ENCODE assay signal across 9 cellular contexts in genomic region chr15:70142322-70143191, GRCh38. TPM values are rescaled to one million over a fixed set of nuclear protein-coding genes. Genes with fewer than 3 reads are reported as not detected.
DNase-seq lines count a peak whose midpoint lies in the region; ATAC-seq and TF ChIP-seq lines count a peak whose summit lies in the region.
"Had no signal": no experiment of that assay in that cellular context is flagged by ENCODE, and none has a peak within 500 bp of the region (broad histone marks: within the 10 kb centered on the region; RNA-seq: fewer than 3 reads in every experiment).

No MANE protein-coding gene starts in this region.

- no peaks in the 10 kb centered on the region for H3K79me2 ChIP-seq in smooth muscle cell (ENCODE audit: low read depth)

- H3F3A ChIP-seq in smooth muscle cell (ENCODE audit: low read depth): no peaks in the 10 kb centered on the region

- no peaks in the 10 kb centered on the region for H3K27me3 ChIP-seq in smooth muscle cell (ENCODE audit: low read depth)

- ATAC-seq in HG02852 (IDR thresholded peaks at IDR 0.05; ENCODE audit: unreplicated experiment) (no peak), GM19023 (IDR thresholded peaks at IDR 0.05; ENCODE audit: unreplicated experiment) (no peak), HG03439 (IDR thresholded peaks at IDR 0.05; ENCODE audit: unreplicated experiment) (no peak)

- H3K4me3 ChIP-seq in GM12865 (ENCODE audit: low read depth, low read length) (no peak overlapping the region), fibroblast of mammary gland (ENCODE audit: control insufficient read depth, low read depth, low read length) (no peak overlapping the region), smooth muscle cell (no peak overlapping the region)
- H3K4me3 ChIP-seq: psoas muscle had no signal

- no peak overlapping the region for H3K9ac ChIP-seq in smooth muscle cell (ENCODE audit: low read depth)

- TF ChIP-seq CTCF in GM12865 (IDR thresholded peaks at IDR 0.05; ENCODE audit: insufficient read depth, low read depth, low read length, missing control alignments) (no peak), fibroblast of mammary gland (conservative IDR thresholded peaks at IDR 0.05; ENCODE audit: control insufficient read depth, insufficient read depth, low read depth, low read length) (no peak), smooth muscle cell (IDR thresholded peaks at IDR 0.05; ENCODE audit: borderline replicate concordance, insufficient read depth, poor library complexity, severe bottlenecking) (no peak)

- no peaks in the 10 kb centered on the region for H3K9me3 ChIP-seq in smooth muscle cell (replicated peaks; ENCODE audit: low read depth)
- H3K9me3 ChIP-seq: psoas muscle had no signal

- DNase-seq in GM12865 (ENCODE audit: low read depth) (peak; percentile 20), SKM-1 (lab: John Stamatoyannopoulos, UW; ENCODE audit: unreplicated experiment) (peak; percentile 69), fibroblast of mammary gland (ENCODE audit: low read depth) (peak; percentile 86), smooth muscle cell (lab: John Stamatoyannopoulos, UW; ENCODE audit: unreplicated experiment) (no peak), NCI-H510A treated with DMSO at 0.1 percent for 48 hours (lab: John Stamatoyannopoulos, UW) (no peak)

- WGBS in smooth muscle cell (ENCODE audit: low lambda C conversion rate): 26% methylated on average over 24 of the region's 24 CpGs

- no peaks in the 10 kb centered on the region for H4K20me1 ChIP-seq in smooth muscle cell (ENCODE audit: low read depth)

- H3K4me2 ChIP-seq in smooth muscle cell: peak overlapping the region; percentile 72

- H2AFZ ChIP-seq in smooth muscle cell (ENCODE audit: low read depth): no peak overlapping the region

- H3K36me3 ChIP-seq in smooth muscle cell (ENCODE audit: low read depth): no peaks in the 10 kb centered on the region

- H3K27ac ChIP-seq in smooth muscle cell (ENCODE audit: low read depth): peak overlapping the region; percentile 67
- H3K27ac ChIP-seq: psoas muscle had no signal

- H3K4me1 ChIP-seq in smooth muscle cell (ENCODE audit: low read depth): no peaks in the 10 kb centered on the region
- H3K4me1 ChIP-seq: psoas muscle had no signal

RNA-seq across cellular contexts. Expression of gene TLE3, which starts 44.8 kb away (rescaled TPM):
- total RNA-seq in smooth muscle cell: 46.9 and 53.2 TPM in 2 replicates
- 39.7 and 50.9 TPM in 2 replicates for polyA plus RNA-seq in smooth muscle cell

Comparison
In these comparisons a context has a peak if more than half of its experiments do, and no peak if none do; other contexts are left out.
1. DNase-seq: peak in GM12865 (single experiment), SKM-1 (single experiment) and fibroblast of mammary gland (single experiment); none in smooth muscle cell (single experiment) and NCI-H510A treated with DMSO at 0.1 percent for 48 hours (single experiment).